25 cellular contexts compared by ENCODE assay signal in the genomic region with DNA sequence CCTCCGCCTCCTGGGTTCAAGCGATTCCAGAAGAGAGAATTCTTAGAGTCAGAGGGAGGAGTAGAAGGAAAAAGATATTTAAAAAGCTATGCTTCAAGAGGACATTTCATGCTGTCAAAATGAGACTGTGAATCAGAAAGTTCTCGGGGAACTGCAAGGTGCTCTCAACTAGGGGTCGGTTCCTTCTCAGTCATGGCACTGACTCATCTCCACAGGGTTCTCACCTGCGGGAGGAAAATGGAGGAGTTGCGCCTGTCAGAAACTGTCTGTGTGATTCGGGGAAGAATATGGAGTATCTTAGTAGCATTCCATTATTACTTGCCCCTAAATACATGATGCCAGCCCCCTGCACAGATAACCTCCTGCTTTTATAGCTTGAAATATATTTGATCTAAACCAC. TPM values are rescaled to one million over a fixed set of nuclear protein-coding genes. Genes with fewer than 3 reads are reported as not detected.
"Had no signal": no experiment of that assay in that cellular context is flagged by ENCODE, and none has a peak within 500 bp of the region (broad histone marks: within the 10 kb centered on the region; RNA-seq: fewer than 3 reads in every experiment).

No MANE protein-coding gene starts in this region.

- H3K27ac Mint-ChIP-seq: activated B cell treated with CpG ODN at 0.5 μM for 24 hours; activated naive CD8-positive, alpha-beta T cell treated with anti-CD3 and anti-CD28 coated beads for 36 hours; activated T-helper 1 cell treated with anti-CD3 and anti-CD28 coated beads, Interleukin-12 subunit alpha, Interleukin-12 subunit beta, Interleukin-2, Interleukin-4 antibody, amounts not matched to agents 30 ng/mL and 10 ng/mL and 1 ng/mL, durations not matched to agents 14 hours and 24 hours and 36 hours; effector memory CD8-positive, alpha-beta T cell; immature natural killer cell; mesothelial cell of epicardium; naive B cell; nephron progenitor cell; progenitor cell of endocrine pancreas; T-helper 2 cell treated with Interferon-gamma antibody and Interleukin-4, amounts not matched to agents 5 μg/mL and 100 μg/mL, for 36 hours had no signal

- H3K36me3 Mint-ChIP-seq: activated naive CD8-positive, alpha-beta T cell treated with anti-CD3 and anti-CD28 coated beads for 36 hours; immature natural killer cell; mesothelial cell of epicardium; naive B cell had no signal

- H3K27me3 Mint-ChIP-seq: activated B cell treated with CpG ODN at 0.5 μM for 24 hours; activated naive CD8-positive, alpha-beta T cell treated with anti-CD3 and anti-CD28 coated beads for 36 hours had no signal

- H3K4me3 ChIP-seq: adrenal gland, body of pancreas, cardiac muscle cell, gastroesophageal sphincter, heart left ventricle, ovary, right lobe of liver, tibial nerve had no signal

- ATAC-seq: body of pancreas; effector memory CD8-positive, alpha-beta T cell; gastroesophageal sphincter; heart left ventricle; right lobe of liver had no signal

- H3K27ac ChIP-seq: adrenal gland, body of pancreas, cardiac muscle cell, gastroesophageal sphincter, heart left ventricle, ovary, right lobe of liver, tibial nerve had no signal

- H3K9me3 Mint-ChIP-seq: activated B cell treated with CpG ODN at 0.5 μM for 24 hours; activated naive CD8-positive, alpha-beta T cell treated with anti-CD3 and anti-CD28 coated beads for 36 hours; activated T-helper 1 cell treated with anti-CD3 and anti-CD28 coated beads, Interleukin-12 subunit alpha, Interleukin-12 subunit beta, Interleukin-2, Interleukin-4 antibody, amounts not matched to agents 30 ng/mL and 10 ng/mL and 1 ng/mL, durations not matched to agents 14 hours and 24 hours and 36 hours; effector memory CD8-positive, alpha-beta T cell; immature natural killer cell; mesothelial cell of epicardium; naive B cell; nephron progenitor cell; T-helper 2 cell treated with Interferon-gamma antibody and Interleukin-4, amounts not matched to agents 5 μg/mL and 100 μg/mL, for 36 hours had no signal

- DNase-seq: activated B cell treated with CpG ODN at 0.5 μM for 24 hours; activated CD8-positive, alpha-beta memory T cell treated with anti-CD3 and anti-CD28 coated beads, Interleukin-2, amount 50 U/mL, for 4 hours; activated gamma-delta T cell treated with Interleukin-2 at 50 U/mL for 16 hours; activated naive CD8-positive, alpha-beta T cell treated with anti-CD3 and anti-CD28 coated beads for 36 hours; aorta; body of pancreas; cortex of kidney; effector memory CD8-positive, alpha-beta T cell; heart left ventricle; immature natural killer cell; naive B cell; nephron progenitor cell; ovary; right lobe of liver; stimulated activated naive CD4-positive, alpha-beta T cell treated with Interleukin-2 at 50 U/mL for 16 hours; T-helper 1 cell had no signal

- H3K4me1 Mint-ChIP-seq: activated B cell treated with CpG ODN at 0.5 μM for 24 hours; activated naive CD8-positive, alpha-beta T cell treated with anti-CD3 and anti-CD28 coated beads for 36 hours; immature natural killer cell had no signal

- H3K4me3 Mint-ChIP-seq: activated B cell treated with CpG ODN at 0.5 μM for 24 hours; activated naive CD8-positive, alpha-beta T cell treated with anti-CD3 and anti-CD28 coated beads for 36 hours; activated T-helper 1 cell treated with anti-CD3 and anti-CD28 coated beads, Interleukin-12 subunit alpha, Interleukin-12 subunit beta, Interleukin-2, Interleukin-4 antibody, amounts not matched to agents 30 ng/mL and 10 ng/mL and 1 ng/mL, durations not matched to agents 14 hours and 24 hours and 36 hours; effector memory CD8-positive, alpha-beta T cell; immature natural killer cell; mesothelial cell of epicardium; naive B cell; nephron progenitor cell; T-helper 2 cell treated with Interferon-gamma antibody and Interleukin-4, amounts not matched to agents 5 μg/mL and 100 μg/mL, for 36 hours had no signal

RNA-seq across cellular contexts. Expression of a gene that starts 56.9 kb away (rescaled TPM):
- total RNA-seq: activated B cell treated with CpG ODN at 0.5 μM for 24 hours; activated CD8-positive, alpha-beta memory T cell treated with anti-CD3 and anti-CD28 coated beads for 36 hours had no signal
